Comparison of ENCODE assay signal across 8 cellular contexts in the genomic region with DNA sequence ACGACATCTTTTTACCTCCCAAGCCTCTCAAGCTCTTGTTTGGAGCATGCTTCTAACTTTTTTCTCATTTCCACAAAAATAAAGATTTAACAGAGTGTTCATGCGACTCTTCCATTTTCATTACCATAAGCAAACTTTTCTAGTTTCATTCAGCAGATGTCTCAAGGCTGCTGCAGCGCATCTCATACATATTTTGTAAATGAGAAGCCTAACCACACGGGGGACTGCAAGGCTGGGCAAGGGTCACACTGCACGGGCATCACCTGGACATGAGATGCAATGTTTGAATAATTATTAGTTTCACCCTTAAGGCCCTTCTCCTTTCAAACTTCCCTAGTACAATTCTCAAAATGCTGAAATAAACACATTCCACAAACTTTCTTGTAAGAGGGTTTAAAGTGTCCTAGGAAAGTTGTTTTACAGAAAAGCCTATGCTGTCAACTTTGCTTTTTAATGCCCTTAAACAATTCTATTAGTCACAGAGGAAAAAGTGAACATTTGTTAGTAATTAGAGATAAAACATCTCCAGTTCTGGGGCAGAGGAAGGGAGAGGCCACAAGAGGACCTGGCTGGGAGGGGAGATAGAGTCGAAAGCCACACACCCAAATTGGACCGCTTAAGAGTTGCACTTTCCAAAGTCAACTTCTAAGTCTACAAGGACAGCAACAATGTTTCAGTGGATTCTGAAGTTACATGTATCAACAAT. TPM values are rescaled to one million over a fixed set of nuclear protein-coding genes. Genes with fewer than 3 reads are reported as not detected.
DNase-seq lines count a peak whose midpoint lies in the region; ATAC-seq and TF ChIP-seq lines count a peak whose summit lies in the region.

No MANE protein-coding gene starts in this region.

- peaks cover 14% of the 10 kb centered on the region for H3K27me3 Mint-ChIP-seq in GM23338 (ENCODE audit: insufficient read depth, low read depth, poor library complexity)

- no peaks in the 10 kb centered on the region; the same call in 1 of the 2 replicates for H3F3A ChIP-seq in GM23338 (replicated peaks; ENCODE audit: low read depth)

- no peaks in the 10 kb centered on the region for H3K9me2 ChIP-seq in GM23338 (ENCODE audit: insufficient read depth)

- H3K4me3 Mint-ChIP-seq in GM23338, result peak overlapping the region; percentile 82

- WGBS in sigmoid colon, 2 donors, result 33 to 46% methylated on average over 7 of the region's 7 CpGs

- no peak for TF ChIP-seq EP300 in sigmoid colon (IDR thresholded peaks at IDR 0.05)

- H3K27ac ChIP-seq in A673 (ENCODE audit: low read depth, low read length, poor library complexity, severe bottlenecking) (no peak overlapping the region), GM23338 (ENCODE audit: low read depth) (no peak overlapping the region), sigmoid colon (peak overlapping the region; percentile 68 to 79 (median 74))

- H3K36me3 Mint-ChIP-seq in GM23338 (ENCODE audit: low read depth), result peaks cover 11% of the 10 kb centered on the region; the same call in 2 of the 3 replicates

- H3K36me3 ChIP-seq in A673 (ENCODE audit: insufficient read depth, low read length, poor library complexity, severe bottlenecking) (no peaks in the 10 kb centered on the region), GM23338 (ENCODE audit: insufficient read depth) (no peaks in the 10 kb centered on the region), sigmoid colon (no peaks in the 10 kb centered on the region)

- H3K27me3 ChIP-seq in A673 (replicated peaks; ENCODE audit: insufficient read depth, low read depth, low read length, poor library complexity), result peaks cover 15% of the 10 kb centered on the region
- peaks cover 5% of the 10 kb centered on the region; the same call in 1 of the 2 replicates for H3K27me3 ChIP-seq in GM23338 (ENCODE audit: insufficient read depth)
- H3K27me3 ChIP-seq in sigmoid colon, result no peaks in the 10 kb centered on the region

- peak overlapping the region; percentile 63; the same call in 1 of the 2 replicates for H2AFZ ChIP-seq in GM23338

- peaks cover 54% of the 10 kb centered on the region for H3K79me2 ChIP-seq in GM23338 (replicated peaks; ENCODE audit: insufficient read depth)

- H3K4me1 Mint-ChIP-seq in GM23338, result peaks cover 60% of the 10 kb centered on the region

- no peak for TF ChIP-seq POLR2A in sigmoid colon (IDR thresholded peaks at IDR 0.05)

- peaks cover 44% of the 10 kb centered on the region for H3K4me1 ChIP-seq in A673 (ENCODE audit: insufficient read depth, low read length, poor library complexity, severe bottlenecking)
- peaks cover 46% of the 10 kb centered on the region for H3K4me1 ChIP-seq in GM23338 (ENCODE audit: insufficient read depth)
- peaks cover 0 to 27% (median 25%) of the 10 kb centered on the region in 4 donors for H3K4me1 ChIP-seq in sigmoid colon

- BruUV-seq in A673 (replicated peaks; lab: Mats Ljungman, UMichigan), result TSS peak; percentile 27

- H3K9me3 Mint-ChIP-seq in GM23338, result peaks cover 9% of the 10 kb centered on the region; the same call in 2 of the 3 replicates

- TF ChIP-seq CTCF in A673 (conservative IDR thresholded peaks at IDR 0.05; ENCODE audit: low read depth, low read length) (no peak), GM23338 (conservative IDR thresholded peaks at IDR 0.05; ENCODE audit: low read depth in 2 of 2) (no peak), sigmoid colon (IDR thresholded peaks at IDR 0.05) (no peak)

- H3K4me3 ChIP-seq in A673 (ENCODE audit: low read depth, low read length, poor library complexity, severe bottlenecking) (peak overlapping the region; percentile 61), GM23338 (peak overlapping the region; percentile 80), sigmoid colon (peak overlapping the region; percentile 64 to 89 (median 80))

- POLR2A ChIA-PET in A673 (lab: Charles Lee; ENCODE audit: low non-redundant PET), result no interaction called here

- peaks cover 8% of the 10 kb centered on the region for H4K20me1 ChIP-seq in GM23338 (replicated peaks; ENCODE audit: insufficient read depth)

- ATAC-seq in GM23338 (no peak), Right ventricle myocardium superior (ENCODE audit: poor library complexity) (peak; percentile 28)

- H3K4me2 ChIP-seq in GM23338, result peak overlapping the region; percentile 95

- no peak overlapping the region for H3K27ac Mint-ChIP-seq in GM23338

- intact Hi-C loops in A673 (cut with micrococcal nuclease; ENCODE audit: unreplicated experiment) (no loop called here), Right ventricle myocardium superior (cut with DNase I) (no loop called here), sigmoid colon (cut with DNase I) (no loop called here)

- CTCF ChIA-PET in A673 (lab: Charles Lee), result no interaction called here

- H3K9me3 ChIP-seq in A673 (ENCODE audit: low read depth, low read length, poor library complexity, severe bottlenecking) (no peaks in the 10 kb centered on the region), sigmoid colon (no peaks in the 10 kb centered on the region)

- peak; percentile 8 for DNase-seq in A673 (ENCODE audit: low spot score)
- no peak for DNase-seq in GM23338 (ENCODE audit: low spot score)
- peak; percentile 10 to 24 for DNase-seq in activated CD4-positive, alpha-beta T cell treated with anti-CD3 and anti-CD28 coated beads, Interleukin-2, amount 50 U/mL, for 48 hours
- DNase-seq in Right ventricle myocardium superior, result no peak
- DNase-seq in sigmoid colon, result no peak
- DNase-seq in HuH-7.5 (ENCODE audit: low spot score), result no peak
- no peak for DNase-seq in Kasumi-1 (lab: John Stamatoyannopoulos, UW)
- no peak for DNase-seq in SKM-1 treated with dmso at 0.1 percent for 144 hours (lab: John Stamatoyannopoulos, UW; ENCODE audit: unreplicated experiment)

TF ChIP-seq in GM23338, 12 proteins besides CTCF, POLR2A, EP300 and RAD21 (continues in another document):
- TF ChIP-seq EZH2phosphoT487 (IDR thresholded peaks at IDR 0.05; ENCODE audit: unreplicated experiment) (no peak), CREB1 (CRISPR knock-in tag; IDR thresholded peaks at IDR 0.05; ENCODE audit: low read depth) (no peak), POLR2AphosphoS5 (IDR thresholded peaks at IDR 0.05; ENCODE audit: low read depth) (no peak), EZH2 (IDR thresholded peaks at IDR 0.05; ENCODE audit: low read depth, unreplicated experiment) (no peak)
- TF ChIP-seq, protein P1, sequence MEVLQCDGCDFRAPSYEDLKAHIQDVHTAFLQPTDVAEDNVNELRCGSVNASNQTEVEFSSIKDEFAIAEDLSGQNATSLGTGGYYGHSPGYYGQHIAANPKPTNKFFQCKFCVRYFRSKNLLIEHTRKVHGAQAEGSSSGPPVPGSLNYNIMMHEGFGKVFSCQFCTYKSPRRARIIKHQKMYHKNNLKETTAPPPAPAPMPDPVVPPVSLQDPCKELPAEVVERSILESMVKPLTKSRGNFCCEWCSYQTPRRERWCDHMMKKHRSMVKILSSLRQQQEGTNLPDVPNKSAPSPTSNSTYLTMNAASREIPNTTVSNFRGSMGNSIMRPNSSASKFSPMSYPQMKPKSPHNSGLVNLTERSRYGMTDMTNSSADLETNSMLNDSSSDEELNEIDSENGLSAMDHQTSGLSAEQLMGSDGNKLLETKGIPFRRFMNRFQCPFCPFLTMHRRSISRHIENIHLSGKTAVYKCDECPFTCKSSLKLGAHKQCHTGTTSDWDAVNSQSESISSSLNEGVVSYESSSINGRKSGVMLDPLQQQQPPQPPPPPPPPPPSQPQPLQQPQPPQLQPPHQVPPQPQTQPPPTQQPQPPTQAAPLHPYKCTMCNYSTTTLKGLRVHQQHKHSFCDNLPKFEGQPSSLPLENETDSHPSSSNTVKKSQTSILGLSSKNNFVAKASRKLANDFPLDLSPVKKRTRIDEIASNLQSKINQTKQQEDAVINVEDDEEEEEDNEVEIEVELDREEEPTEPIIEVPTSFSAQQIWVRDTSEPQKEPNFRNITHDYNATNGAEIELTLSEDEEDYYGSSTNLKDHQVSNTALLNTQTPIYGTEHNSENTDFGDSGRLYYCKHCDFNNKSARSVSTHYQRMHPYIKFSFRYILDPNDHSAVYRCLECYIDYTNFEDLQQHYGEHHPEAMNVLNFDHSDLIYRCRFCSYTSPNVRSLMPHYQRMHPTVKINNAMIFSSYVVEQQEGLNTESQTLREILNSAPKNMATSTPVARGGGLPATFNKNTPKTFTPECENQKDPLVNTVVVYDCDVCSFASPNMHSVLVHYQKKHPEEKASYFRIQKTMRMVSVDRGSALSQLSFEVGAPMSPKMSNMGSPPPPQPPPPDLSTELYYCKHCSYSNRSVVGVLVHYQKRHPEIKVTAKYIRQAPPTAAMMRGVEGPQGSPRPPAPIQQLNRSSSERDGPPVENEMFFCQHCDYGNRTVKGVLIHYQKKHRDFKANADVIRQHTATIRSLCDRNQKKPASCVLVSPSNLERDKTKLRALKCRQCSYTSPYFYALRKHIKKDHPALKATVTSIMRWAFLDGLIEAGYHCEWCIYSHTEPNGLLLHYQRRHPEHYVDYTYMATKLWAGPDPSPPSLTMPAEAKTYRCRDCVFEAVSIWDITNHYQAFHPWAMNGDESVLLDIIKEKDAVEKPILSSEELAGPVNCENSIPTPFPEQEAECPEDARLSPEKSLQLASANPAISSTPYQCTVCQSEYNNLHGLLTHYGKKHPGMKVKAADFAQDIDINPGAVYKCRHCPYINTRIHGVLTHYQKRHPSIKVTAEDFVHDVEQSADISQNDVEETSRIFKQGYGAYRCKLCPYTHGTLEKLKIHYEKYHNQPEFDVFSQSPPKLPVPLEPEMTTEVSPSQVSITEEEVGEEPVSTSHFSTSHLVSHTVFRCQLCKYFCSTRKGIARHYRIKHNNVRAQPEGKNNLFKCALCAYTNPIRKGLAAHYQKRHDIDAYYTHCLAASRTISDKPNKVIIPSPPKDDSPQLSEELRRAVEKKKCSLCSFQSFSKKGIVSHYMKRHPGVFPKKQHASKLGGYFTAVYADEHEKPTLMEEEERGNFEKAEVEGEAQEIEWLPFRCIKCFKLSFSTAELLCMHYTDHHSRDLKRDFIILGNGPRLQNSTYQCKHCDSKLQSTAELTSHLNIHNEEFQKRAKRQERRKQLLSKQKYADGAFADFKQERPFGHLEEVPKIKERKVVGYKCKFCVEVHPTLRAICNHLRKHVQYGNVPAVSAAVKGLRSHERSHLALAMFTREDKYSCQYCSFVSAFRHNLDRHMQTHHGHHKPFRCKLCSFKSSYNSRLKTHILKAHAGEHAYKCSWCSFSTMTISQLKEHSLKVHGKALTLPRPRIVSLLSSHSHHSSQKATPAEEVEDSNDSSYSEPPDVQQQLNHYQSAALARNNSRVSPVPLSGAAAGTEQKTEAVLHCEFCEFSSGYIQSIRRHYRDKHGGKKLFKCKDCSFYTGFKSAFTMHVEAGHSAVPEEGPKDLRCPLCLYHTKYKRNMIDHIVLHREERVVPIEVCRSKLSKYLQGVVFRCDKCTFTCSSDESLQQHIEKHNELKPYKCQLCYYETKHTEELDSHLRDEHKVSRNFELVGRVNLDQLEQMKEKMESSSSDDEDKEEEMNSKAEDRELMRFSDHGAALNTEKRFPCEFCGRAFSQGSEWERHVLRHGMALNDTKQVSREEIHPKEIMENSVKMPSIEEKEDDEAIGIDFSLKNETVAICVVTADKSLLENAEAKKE (CRISPR knock-in tag; IDR thresholded peaks at IDR 0.05), result no peak

RNA-seq across cellular contexts. Expression of a gene that starts 1.3 kb away (rescaled TPM):
- 12.0 and 16.7 TPM in 2 replicates for total RNA-seq in A673 (2021)
- total RNA-seq in GM23338 (2014; rRNA removed; shearing (Covaris generic)), result 27.7 and 28.7 TPM in 2 replicates
- polyA plus RNA-seq in GM23338 (2016; fragmentation: Nextera tagmentation; extraction: Ambion mirVana), result 12.5 and 13.1 TPM in 2 replicates
- total RNA-seq in Right ventricle myocardium superior, result 12.6 TPM
- total RNA-seq in sigmoid colon, result 10 to 100 TPM; 12.8 to 33.2 (median 14.8) TPM
- polyA plus RNA-seq in sigmoid colon, result 10 to 100 TPM; 19.2 to 21.6 (median 19.7) TPM

Comparison
In these comparisons a context has a peak if more than half of its experiments do, and no peak if none do; other contexts are left out.
1. DNase-seq: peak in A673 (single experiment) and activated CD4-positive, alpha-beta T cell treated with anti-CD3 and anti-CD28 coated beads, Interleukin-2, amount 50 U/mL, for 48 hours (2 of 2); none in GM23338 (single experiment), Right ventricle myocardium superior (single experiment), sigmoid colon (single experiment), HuH-7.5 (single experiment), Kasumi-1 (0 of 2) and SKM-1 treated with dmso at 0.1 percent for 144 hours (single experiment).
2. H3K27ac ChIP-seq: peak in sigmoid colon (4 of 4); none in A673 (single experiment) and GM23338 (single experiment).
3. Peak in every context shown above with its lines, with median percentiles within 50 percentile points of each other: H3K4me3 ChIP-seq.